8 cellular contexts compared by ENCODE assay signal in the genomic region with DNA sequence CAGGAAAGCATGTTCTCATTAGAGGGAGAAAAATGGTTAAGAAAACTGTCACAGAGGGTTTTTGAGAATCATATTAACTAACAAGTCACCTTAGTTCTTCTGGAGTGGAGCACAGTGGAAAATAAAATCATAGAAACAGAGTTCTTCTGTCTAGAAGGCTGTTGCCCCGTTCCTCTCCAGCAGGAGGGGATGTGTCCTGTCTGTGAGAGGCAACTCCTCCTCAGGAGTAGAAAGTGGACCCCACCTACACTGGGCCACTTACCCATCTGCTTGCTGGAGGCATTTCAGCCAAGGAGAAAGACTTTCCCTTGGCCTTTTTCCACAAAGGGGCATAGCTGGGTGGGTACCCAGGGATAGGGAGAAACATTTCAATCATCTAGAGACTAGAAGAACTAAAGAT.
DNase-seq lines count a peak whose midpoint lies in the region; ATAC-seq, FAIRE-seq and TF ChIP-seq lines count a peak whose summit lies in the region.

No MANE protein-coding gene starts in this region.

- ATAC-seq in GM18505 (IDR thresholded peaks at IDR 0.05; ENCODE audit: unreplicated experiment) (peak; percentile 69), HG03135 (IDR thresholded peaks at IDR 0.05; ENCODE audit: unreplicated experiment) (peak; percentile 55), pancreas (no peak)
- peak; percentile 64 for ATAC-seq in stimulated activated naive CD8-positive, alpha-beta T cell treated with anti-CD3 and anti-CD28 coated beads, Interleukin-15, amount 100 ng/mL, for 72 hours

- TF ChIP-seq CTCF in AG10803 (conservative IDR thresholded peaks at IDR 0.05; ENCODE audit: low read length) = peak; percentile 59
- peak; percentile 49 to 54 for TF ChIP-seq CTCF in endothelial cell of umbilical vein (IDR thresholded peaks at IDR 0.05; ENCODE audit: extremely low read depth in 1 of 2, insufficient read depth in 1 of 2, low read depth in 1 of 2, low read length in 2 of 2)
- TF ChIP-seq CTCF in pancreas (IDR thresholded peaks at IDR 0.05) = no peak

- no peaks in the 10 kb centered on the region for H3K27me3 ChIP-seq in endothelial cell of umbilical vein (ENCODE audit: control insufficient read depth in 2 of 2, insufficient read depth in 2 of 2, low read length in 2 of 2)
- H3K27me3 ChIP-seq in pancreas = no peaks in the 10 kb centered on the region

- H3K9me3 ChIP-seq in endothelial cell of umbilical vein (replicated peaks; ENCODE audit: control insufficient read depth, insufficient read depth, low read length) = no peaks in the 10 kb centered on the region
- H3K9me3 ChIP-seq in pancreas = no peaks in the 10 kb centered on the region

- DNase-seq in AG10803 (ENCODE audit: low read depth) (peak; percentile 26), T-helper 1 cell (peak in 3 of 5 donors; percentile 6 to 26 (median 15)), endothelial cell of umbilical vein (ENCODE audit: low read depth, low spot score) (peak; percentile 39), midbrain (lab: John Stamatoyannopoulos, UW) (no peak), pancreas (no peak)
- peak in 1 of 2 donors; percentile 7 for DNase-seq in stimulated activated naive CD8-positive, alpha-beta T cell treated with anti-CD3 and anti-CD28 coated beads, Interleukin-15, amount 100 ng/mL, for 72 hours

- dilution Hi-C loops in endothelial cell of umbilical vein (cut with MboI; ENCODE audit: extremely low pct_ligation_motif_present, low sequenced_read_pairs) = no loop called here

- no peaks in the 10 kb centered on the region for H3K9me3 Mint-ChIP-seq in stimulated activated naive CD8-positive, alpha-beta T cell treated with anti-CD3 and anti-CD28 coated beads, Interleukin-15, amount 100 ng/mL, for 72 hours

- TF ChIP-seq POLR2A in GM18505 (IDR thresholded peaks at IDR 0.05; ENCODE audit: borderline replicate concordance, extremely low read depth, insufficient read depth, insufficient read length) (no peak), endothelial cell of umbilical vein (IDR thresholded peaks at IDR 0.05; ENCODE audit: low read depth, low read length) (no peak)

- H3K27ac ChIP-seq in endothelial cell of umbilical vein (ENCODE audit: insufficient read depth, low read depth, low read length) (no peak overlapping the region), pancreas (no peak overlapping the region)

- H3K4me3 ChIP-seq in AG10803 (ENCODE audit: low read length) (no peak overlapping the region), endothelial cell of umbilical vein (replicated peaks in 1 of 3; ENCODE audit: insufficient read depth in 1 of 3, low read depth in 1 of 3, low read length in 3 of 3) (no peak overlapping the region), pancreas (no peak overlapping the region)

- H3K4me1 Mint-ChIP-seq in stimulated activated naive CD8-positive, alpha-beta T cell treated with anti-CD3 and anti-CD28 coated beads, Interleukin-15, amount 100 ng/mL, for 72 hours = no peaks in the 10 kb centered on the region

- H4K20me1 ChIP-seq in endothelial cell of umbilical vein (replicated peaks; ENCODE audit: control insufficient read depth, extremely low read depth, insufficient read depth, low read length) = no peaks in the 10 kb centered on the region

- H3K79me2 ChIP-seq in endothelial cell of umbilical vein (ENCODE audit: control insufficient read depth, insufficient read depth, low read length) = no peaks in the 10 kb centered on the region

- no peak overlapping the region for H3K4me3 Mint-ChIP-seq in stimulated activated naive CD8-positive, alpha-beta T cell treated with anti-CD3 and anti-CD28 coated beads, Interleukin-15, amount 100 ng/mL, for 72 hours

- H3K27me3 Mint-ChIP-seq in stimulated activated naive CD8-positive, alpha-beta T cell treated with anti-CD3 and anti-CD28 coated beads, Interleukin-15, amount 100 ng/mL, for 72 hours = no peaks in the 10 kb centered on the region

- H2AFZ ChIP-seq in endothelial cell of umbilical vein (ENCODE audit: low read depth, low read length) = no peak overlapping the region

- no peak overlapping the region for H3K27ac Mint-ChIP-seq in stimulated activated naive CD8-positive, alpha-beta T cell treated with anti-CD3 and anti-CD28 coated beads, Interleukin-15, amount 100 ng/mL, for 72 hours

- H3K4me1 ChIP-seq in endothelial cell of umbilical vein (ENCODE audit: control insufficient read depth, extremely low read depth, insufficient read depth, low read length) = peaks cover 6% of the 10 kb centered on the region
- no peaks in the 10 kb centered on the region for H3K4me1 ChIP-seq in pancreas

- H3K36me3 ChIP-seq in endothelial cell of umbilical vein (ENCODE audit: control insufficient read depth in 2 of 2, extremely low read depth in 1 of 2, insufficient read depth in 2 of 2, low read length in 2 of 2) = no peaks in the 10 kb centered on the region
- no peaks in the 10 kb centered on the region for H3K36me3 ChIP-seq in pancreas

- POLR2A ChIA-PET in endothelial cell of umbilical vein (lab: Charles Lee) = no interaction called here

- no peaks in the 10 kb centered on the region for H3K9me1 ChIP-seq in endothelial cell of umbilical vein (replicated peaks; ENCODE audit: control insufficient read depth, extremely low read depth, insufficient read depth, low read length)

- BruUV-seq in endothelial cell of umbilical vein (replicated peaks; lab: Mats Ljungman, UMichigan) = no TSS peak

- no peak overlapping the region for H3K9ac ChIP-seq in endothelial cell of umbilical vein (replicated peaks; ENCODE audit: extremely low read depth, insufficient read depth, low read length)

- 52 to 70% methylated on average over 1 of the region's 1 CpG for WGBS in pancreas, 2 donors

- CTCF ChIA-PET in endothelial cell of umbilical vein (lab: Charles Lee) = interaction anchor here (1.0 to 8.9 kb wide), 10 partner anchors 9 to 689 kb away, joined by 3 to 155 read pairs (median 10); no protein-coding TSS in a partner anchor

- no peak overlapping the region for H3K4me2 ChIP-seq in endothelial cell of umbilical vein (ENCODE audit: insufficient read depth, low read length)

- FAIRE-seq in endothelial cell of umbilical vein (lab: Jason Lieb, UNC) (peak; percentile 21), pancreas (lab: Jason Lieb, UNC) (no peak)

- intact Hi-C loops in endothelial cell of umbilical vein (cut with micrococcal nuclease) (loop anchor here (1.0 to 5.0 kb wide), 5 partner anchors 37 to 633 kb away; no protein-coding TSS in a partner anchor), pancreas (cut with DNase I) (no loop called here)

TF ChIP-seq in endothelial cell of umbilical vein, 7 proteins besides CTCF, POLR2A, EP300 and RAD21:
- TF ChIP-seq MYC (IDR thresholded peaks at IDR 0.05; ENCODE audit: low read depth, low read length) (no peak), POLR2AphosphoS5 (IDR thresholded peaks at IDR 0.05; ENCODE audit: insufficient read depth, low read depth, low read length) (no peak), FOS (IDR thresholded peaks at IDR 0.05; ENCODE audit: borderline replicate concordance, insufficient read depth, low read length) (no peak), GATA2 (IDR thresholded peaks at IDR 0.05; ENCODE audit: insufficient read depth, insufficient read length, low read depth, low read length) (no peak), JUN (IDR thresholded peaks at IDR 0.05; ENCODE audit: borderline replicate concordance, insufficient read depth, insufficient read length, low read depth) (no peak), EZH2 (IDR thresholded peaks at IDR 0.05; ENCODE audit: borderline replicate concordance, low read depth, low read length, severe bottlenecking) (no peak)
- TF ChIP-seq, protein P1, sequence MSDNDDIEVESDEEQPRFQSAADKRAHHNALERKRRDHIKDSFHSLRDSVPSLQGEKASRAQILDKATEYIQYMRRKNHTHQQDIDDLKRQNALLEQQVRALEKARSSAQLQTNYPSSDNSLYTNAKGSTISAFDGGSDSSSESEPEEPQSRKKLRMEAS (IDR thresholded peaks at IDR 0.05; ENCODE audit: insufficient read depth, insufficient read length) = no peak
TF ChIP-seq in endothelial cell of umbilical vein: peak in this region for 0.

Comparison
In these comparisons a context has a peak if more than half of its experiments do, and no peak if none do; other contexts are left out.
1. DNase-seq: peak in AG10803 (single experiment), T-helper 1 cell (3 of 5) and endothelial cell of umbilical vein (single experiment); none in midbrain (single experiment) and pancreas (0 of 6).
2. CTCF ChIP-seq: peak in AG10803 (single experiment) and endothelial cell of umbilical vein (2 of 2); none in pancreas (0 of 4).
3. ATAC-seq: peak in GM18505 (single experiment), HG03135 (single experiment) and stimulated activated naive CD8-positive, alpha-beta T cell treated with anti-CD3 and anti-CD28 coated beads, Interleukin-15, amount 100 ng/mL, for 72 hours (single experiment); none in pancreas (0 of 4).